Comparison of ENCODE assay signal across 8 cellular contexts in genomic region chr12:120583478-120584030, GRCh38. TPM values are rescaled to one million over a fixed set of nuclear protein-coding genes. Genes with fewer than 3 reads are reported as not detected.
DNase-seq lines count a peak whose midpoint lies in the region; ATAC-seq and TF ChIP-seq lines count a peak whose summit lies in the region.

No MANE protein-coding gene starts in this region.

- H3K36me3 Mint-ChIP-seq in activated CD8-positive, alpha-beta T cell treated with anti-CD3 and anti-CD28 coated beads for 36 hours (ENCODE audit: low read depth) = peaks cover 15% of the 10 kb centered on the region

- peak; percentile 98 for TF ChIP-seq CTCF in activated CD8-positive, alpha-beta T cell treated with anti-CD3 and anti-CD28 coated beads for 36 hours (IDR thresholded peaks at IDR 0.05)

- intact Hi-C loops in activated CD8-positive, alpha-beta T cell treated with anti-CD3 and anti-CD28 coated beads for 36 hours (cut with micrococcal nuclease) = loop anchor here (5.0 to 10.0 kb wide), 2 partner anchors 129 to 381 kb away; partner anchors contain the start of gene UNC119B

- no peaks in the 10 kb centered on the region for H3K9me3 Mint-ChIP-seq in activated CD8-positive, alpha-beta T cell treated with anti-CD3 and anti-CD28 coated beads for 36 hours

- CTCF ChIA-PET in HEK293T (lab: Yijun Ruan, JAX) = interaction anchor here (0.6 to 2.0 kb wide), 8 partner anchors 13 to 477 kb away, joined by 3 to 15 read pairs (median 3); no protein-coding TSS in a partner anchor
- CTCF ChIA-PET in activated CD8-positive, alpha-beta T cell treated with anti-CD3 and anti-CD28 coated beads for 36 hours (lab: Charles Lee) = interaction anchor here (0.6 to 5.8 kb wide), 40 partner anchors 8 to 512 kb away, joined by 3 to 180 read pairs (median 4); partner anchors contain the start of genes CABP1 and MLEC

- no peak overlapping the region for H3K27ac Mint-ChIP-seq in activated CD8-positive, alpha-beta T cell treated with anti-CD3 and anti-CD28 coated beads for 36 hours

- H3K27me3 Mint-ChIP-seq in activated CD8-positive, alpha-beta T cell treated with anti-CD3 and anti-CD28 coated beads for 36 hours = peaks cover 16% of the 10 kb centered on the region

- DNase-seq in Ammon's horn (ENCODE audit: low spot score) (peak; percentile 83), HEK293T (ENCODE audit: extremely low spot score) (peak; percentile 76), NCI-H82 treated with DMSO at 0.1 percent for 48 hours (lab: John Stamatoyannopoulos, UW; ENCODE audit: unreplicated experiment) (peak; percentile 38), ecto neural progenitor cell (ENCODE audit: low spot score) (peak; percentile 92), medulla oblongata (ENCODE audit: extremely low spot score) (peak; percentile 81)
- DNase-seq in activated CD8-positive, alpha-beta T cell treated with anti-CD3 and anti-CD28 coated beads for 36 hours = peak; percentile 86
- DNase-seq in stimulated activated CD8-positive, alpha-beta memory T cell treated with anti-CD3 and anti-CD28 coated beads, Interleukin-15, amount 100 ng/mL, for 1 hour (ENCODE audit: low read depth) = peak; percentile 78

- H3K4me1 Mint-ChIP-seq in activated CD8-positive, alpha-beta T cell treated with anti-CD3 and anti-CD28 coated beads for 36 hours (ENCODE audit: low read depth) = peaks cover 36% of the 10 kb centered on the region

- ATAC-seq in activated CD8-positive, alpha-beta T cell treated with anti-CD3 and anti-CD28 coated beads for 36 hours = peak; percentile 21
- ATAC-seq in HG02852 (IDR thresholded peaks at IDR 0.05; ENCODE audit: unreplicated experiment) = no peak

- POLR2A ChIA-PET in HEK293T (lab: Yijun Ruan, JAX) = interaction anchor here (0.9 to 1.4 kb wide), 2 partner anchors 55 to 259 kb away, joined by 3 to 4 read pairs; partner anchors contain the start of gene COQ5
- POLR2A ChIA-PET in activated CD8-positive, alpha-beta T cell treated with anti-CD3 and anti-CD28 coated beads for 36 hours (lab: Charles Lee) = interaction anchor here (0.5 to 0.7 kb wide), 2 partner anchors 10 to 61 kb away, joined by 3 read pairs; no protein-coding TSS in a partner anchor

- peak overlapping the region; percentile 64 for H3K4me3 Mint-ChIP-seq in activated CD8-positive, alpha-beta T cell treated with anti-CD3 and anti-CD28 coated beads for 36 hours

TF ChIP-seq in HEK293T, 16 proteins besides CTCF, POLR2A, EP300 and RAD21:
- TF ChIP-seq NFRKB (IDR thresholded peaks at IDR 0.05) = no peak
- no peak for TF ChIP-seq SP1 (IDR thresholded peaks at IDR 0.05)
- no peak for TF ChIP-seq FOXM1 (IDR thresholded peaks at IDR 0.05; ENCODE audit: borderline replicate concordance)
- TF ChIP-seq L3MBTL2 (conservative IDR thresholded peaks at IDR 0.05) = no peak
- TF ChIP-seq SUZ12 (IDR thresholded peaks at IDR 0.05) = no peak
- TF ChIP-seq CTBP1 (IDR thresholded peaks at IDR 0.05; ENCODE audit: borderline replicate concordance) = no peak
- TF ChIP-seq PKNOX1 (IDR thresholded peaks at IDR 0.05) = no peak
- no peak for TF ChIP-seq ARNT (IDR thresholded peaks at IDR 0.05)
- TF ChIP-seq TARDBP (IDR thresholded peaks at IDR 0.05) = no peak
- no peak for TF ChIP-seq LEF1 (IDR thresholded peaks at IDR 0.05; ENCODE audit: borderline replicate concordance)
- TF ChIP-seq FOXK2 (IDR thresholded peaks at IDR 0.05) = no peak
- no peak for TF ChIP-seq ZNF384 (IDR thresholded peaks at IDR 0.05)

RNA-seq across cellular contexts. Expression of gene POP5, which starts 2.4 kb away (rescaled TPM):
- total RNA-seq in activated CD8-positive, alpha-beta T cell treated with anti-CD3 and anti-CD28 coated beads for 36 hours = 10 to 100 TPM; 44.3 to 51.1 TPM

RNA-seq across cellular contexts. Expression of gene RNF10, which starts 49.4 kb away (rescaled TPM):
- total RNA-seq in activated CD8-positive, alpha-beta T cell treated with anti-CD3 and anti-CD28 coated beads for 36 hours = 100 to 1,000 TPM; 155 to 159 TPM

RNA-seq across cellular contexts. Expression of gene COQ5, which starts 54.6 kb away (rescaled TPM):
- total RNA-seq in activated CD8-positive, alpha-beta T cell treated with anti-CD3 and anti-CD28 coated beads for 36 hours = 10 to 100 TPM; 34.4 to 35.5 TPM

RNA-seq across cellular contexts. Expression of gene CABP1, which starts 56.9 kb away (rescaled TPM):
- total RNA-seq in activated CD8-positive, alpha-beta T cell treated with anti-CD3 and anti-CD28 coated beads for 36 hours = 1 to 10 TPM in 1 of 2 experiments, under 1 TPM in 1; 0.50 to 1.1 TPM

Comparison
In these comparisons a context has a peak if more than half of its experiments do, and no peak if none do; other contexts are left out.
1. DNase-seq: peak in every context shown above with its lines; median percentile 92 in ecto neural progenitor cell; 86 in activated CD8-positive, alpha-beta T cell treated with anti-CD3 and anti-CD28 coated beads for 36 hours; 83 in Ammon's horn; 81 in medulla oblongata; 78 in stimulated activated CD8-positive, alpha-beta memory T cell treated with anti-CD3 and anti-CD28 coated beads, Interleukin-15, amount 100 ng/mL, for 1 hour; 76 in HEK293T; 38 in NCI-H82 treated with DMSO at 0.1 percent for 48 hours.